In the genomic region with DNA sequence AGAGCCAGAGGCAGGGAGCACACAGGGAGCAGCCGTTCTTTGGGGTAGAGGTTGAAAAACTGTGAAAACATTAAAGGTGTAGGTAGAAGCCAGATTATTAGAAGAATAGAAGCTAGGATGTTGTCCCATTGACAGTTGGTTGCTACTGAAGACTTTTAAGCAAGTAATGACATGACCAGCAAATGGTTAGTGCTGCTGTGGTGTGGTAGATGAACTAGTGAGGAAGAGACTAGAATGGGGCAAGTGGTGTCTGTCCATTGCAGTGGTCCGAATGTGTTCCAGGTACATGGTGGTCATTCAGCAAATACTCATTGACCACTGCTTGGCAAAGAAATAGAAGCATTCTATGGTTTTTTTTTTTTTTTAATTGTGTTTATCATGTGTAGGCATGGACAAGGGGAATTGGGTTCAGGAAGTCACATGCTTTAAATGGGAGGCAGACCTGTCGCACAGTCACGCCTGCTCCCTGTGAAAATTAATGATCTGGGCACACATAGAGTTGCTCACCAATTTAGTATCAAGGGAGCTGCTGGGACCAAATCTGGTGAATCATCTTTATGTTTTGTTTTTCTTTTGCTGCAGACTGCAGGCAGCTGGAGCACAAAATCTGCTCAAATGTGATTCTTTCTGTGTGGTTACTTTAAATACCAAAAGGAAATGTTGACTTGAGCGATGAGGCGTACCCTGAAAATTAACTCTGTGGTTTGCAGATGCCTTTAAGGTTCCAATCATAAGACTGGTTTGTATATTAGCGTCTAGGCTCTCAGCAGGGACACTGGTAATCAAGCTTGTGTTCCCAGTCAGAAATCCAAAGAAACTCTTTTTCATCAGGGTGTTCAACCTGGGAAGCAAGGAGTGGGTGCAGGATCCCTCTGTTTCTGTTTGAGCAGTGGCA, we compare ENCODE assay signal across 8 cellular contexts. TPM values are rescaled to one million over a fixed set of nuclear protein-coding genes. Genes with fewer than 3 reads are reported as not detected.
A peak's percentile ranks its signal among the peaks of the same experiment; 100 is the strongest.
DNase-seq lines count a peak whose midpoint lies in the region; ATAC-seq and TF ChIP-seq lines count a peak whose summit lies in the region.

No MANE protein-coding gene starts in this region.

- peak overlapping the region; percentile 69 for H3K4me3 Mint-ChIP-seq in activated CD8-positive, alpha-beta T cell treated with anti-CD3 and anti-CD28 coated beads, Interleukin-2, amount 10 ng/mL, durations not matched to agents 7 days and 5 days

- peak in 1 of 4 donors; percentile 37 for TF ChIP-seq POLR2A in esophagus squamous epithelium (IDR thresholded peaks at IDR 0.05)

- no peak for DNase-seq in left ventricle myocardium inferior
- DNase-seq in Right ventricle myocardium inferior (ENCODE audit: missing footprints) = no peak
- peak; percentile 67 for DNase-seq in activated CD8-positive, alpha-beta T cell treated with anti-CD3 and anti-CD28 coated beads, Interleukin-2, amount 10 ng/mL, durations not matched to agents 7 days and 5 days
- DNase-seq in esophagus squamous epithelium (lab: John Stamatoyannopoulos, UW) = no peak
- no peak for DNase-seq in NCI-H2171 (lab: John Stamatoyannopoulos, UW)
- no peak for DNase-seq in H7

- H3K4me3 ChIP-seq in left ventricle myocardium inferior = peak overlapping the region; percentile 13
- H3K4me3 ChIP-seq in esophagus squamous epithelium = peak overlapping the region in 2 of 4 donors; percentile 1 to 25
- peak overlapping the region; percentile 33 for H3K4me3 ChIP-seq in skeletal muscle satellite cell (ENCODE audit: low read length)
- no peak overlapping the region for H3K4me3 ChIP-seq in H7 (ENCODE audit: insufficient read depth, low read depth, low read length)

- CTCF ChIA-PET in activated CD8-positive, alpha-beta T cell treated with anti-CD3 and anti-CD28 coated beads, Interleukin-2, amount 10 ng/mL, durations not matched to agents 7 days and 5 days (lab: Charles Lee) = interaction anchor here (0.5 to 3.9 kb wide), 16 partner anchors 11 to 944 kb away, joined by 3 to 31 read pairs (median 4); no protein-coding TSS in a partner anchor

- 34 to 35% methylated on average over 7 of the region's 7 CpGs for WGBS in esophagus squamous epithelium, 2 donors

- no peaks in the 10 kb centered on the region for H3K27me3 Mint-ChIP-seq in activated CD8-positive, alpha-beta T cell treated with anti-CD3 and anti-CD28 coated beads, Interleukin-2, amount 10 ng/mL, durations not matched to agents 7 days and 5 days (ENCODE audit: low read depth)

- ATAC-seq in Right ventricle myocardium inferior (no peak), HG03460 (IDR thresholded peaks at IDR 0.05; ENCODE audit: unreplicated experiment) (peak; percentile 69)
- ATAC-seq in activated CD8-positive, alpha-beta T cell treated with anti-CD3 and anti-CD28 coated beads, Interleukin-2, amount 10 ng/mL, durations not matched to agents 7 days and 5 days = peak; percentile 48

- H3K9me3 Mint-ChIP-seq in activated CD8-positive, alpha-beta T cell treated with anti-CD3 and anti-CD28 coated beads, Interleukin-2, amount 10 ng/mL, durations not matched to agents 7 days and 5 days (ENCODE audit: insufficient read depth) = peaks cover 1% of the 10 kb centered on the region

- H3K27ac ChIP-seq in left ventricle myocardium inferior (replicated peaks) (peak overlapping the region; percentile 97), esophagus squamous epithelium (peak overlapping the region; percentile 46 to 72 (median 50))

- H3K27me3 ChIP-seq in left ventricle myocardium inferior (ENCODE audit: low read depth) (no peaks in the 10 kb centered on the region), esophagus squamous epithelium (no peaks in the 10 kb centered on the region), skeletal muscle satellite cell (ENCODE audit: control insufficient read depth, insufficient read depth, low read length) (no peaks in the 10 kb centered on the region), H7 (ENCODE audit: control insufficient read depth, insufficient read depth, low read length) (no peaks in the 10 kb centered on the region)

- intact Hi-C loops in left ventricle myocardium inferior (cut with micrococcal nuclease) = no loop called here
- intact Hi-C loops in Right ventricle myocardium inferior (cut with DNase I) = loop anchor here (10.0 kb wide), 1 partner anchor 207 kb away; the partner anchor contains the start of genes PRR11 and SKA2
- intact Hi-C loops in esophagus squamous epithelium (cut with DNase I) = no loop called here

- H3K9ac ChIP-seq in skeletal muscle satellite cell (ENCODE audit: low read depth, low read length) = peak overlapping the region; percentile 3

- H3K4me1 Mint-ChIP-seq in activated CD8-positive, alpha-beta T cell treated with anti-CD3 and anti-CD28 coated beads, Interleukin-2, amount 10 ng/mL, durations not matched to agents 7 days and 5 days (ENCODE audit: low read depth) = peaks cover 88% of the 10 kb centered on the region

- H3K36me3 ChIP-seq in left ventricle myocardium inferior (peaks cover 6% of the 10 kb centered on the region), esophagus squamous epithelium (no peaks in the 10 kb centered on the region), skeletal muscle satellite cell (ENCODE audit: insufficient read depth, low read length) (no peaks in the 10 kb centered on the region), H7 (replicated peaks; ENCODE audit: control insufficient read depth, insufficient read depth, low read length) (no peaks in the 10 kb centered on the region)

- peak overlapping the region; percentile 71 for H3K4me2 ChIP-seq in skeletal muscle satellite cell (ENCODE audit: low read length)

- TF ChIP-seq CTCF in left ventricle myocardium inferior (IDR thresholded peaks at IDR 0.05; ENCODE audit: borderline replicate concordance) (no peak), esophagus squamous epithelium (IDR thresholded peaks at IDR 0.05) (no peak)

- peaks cover 99% of the 10 kb centered on the region for H3K4me1 ChIP-seq in left ventricle myocardium inferior
- peaks cover 28 to 94% (median 62%) of the 10 kb centered on the region in 3 donors for H3K4me1 ChIP-seq in esophagus squamous epithelium
- H3K4me1 ChIP-seq in skeletal muscle satellite cell (ENCODE audit: control insufficient read depth, insufficient read depth, low read length) = peaks cover 48% of the 10 kb centered on the region

- H3K9me3 ChIP-seq in left ventricle myocardium inferior (replicated peaks) (no peaks in the 10 kb centered on the region), esophagus squamous epithelium (no peaks in the 10 kb centered on the region), skeletal muscle satellite cell (replicated peaks; ENCODE audit: low read length) (no peaks in the 10 kb centered on the region)

- H3K36me3 Mint-ChIP-seq in activated CD8-positive, alpha-beta T cell treated with anti-CD3 and anti-CD28 coated beads, Interleukin-2, amount 10 ng/mL, durations not matched to agents 7 days and 5 days (ENCODE audit: low read depth) = peaks cover 26% of the 10 kb centered on the region

- peak overlapping the region; percentile 89 for H3K27ac Mint-ChIP-seq in activated CD8-positive, alpha-beta T cell treated with anti-CD3 and anti-CD28 coated beads, Interleukin-2, amount 10 ng/mL, durations not matched to agents 7 days and 5 days

- POLR2A ChIA-PET in activated CD8-positive, alpha-beta T cell treated with anti-CD3 and anti-CD28 coated beads, Interleukin-2, amount 10 ng/mL, durations not matched to agents 7 days and 5 days (lab: Charles Lee) = interaction anchor here (0.6 to 1.6 kb wide), 4 partner anchors 29 to 107 kb away, joined by 3 to 9 read pairs (median 7); no protein-coding TSS in a partner anchor

RNA-seq across cellular contexts. Expression of gene YPEL2, which starts 30.7 kb away (rescaled TPM):
- total RNA-seq in left ventricle myocardium inferior = 36.3 TPM
- 32.7 TPM for total RNA-seq in Right ventricle myocardium inferior
- total RNA-seq in activated CD8-positive, alpha-beta T cell treated with anti-CD3 and anti-CD28 coated beads, Interleukin-2, amount 10 ng/mL, durations not matched to agents 7 days and 5 days = 1 to 10 TPM; 9.0 to 10.0 TPM
- total RNA-seq in esophagus squamous epithelium = 10 to 100 TPM in 2 of 4 donors, 1 to 10 TPM in 2; 5.5 to 18.3 (median 11.2) TPM
- total RNA-seq in skeletal muscle satellite cell (2012; rRNA removed) = 8.7 and 9.4 TPM in 2 replicates
- 0.63 and 2.4 TPM in 2 replicates for total RNA-seq in H7 (2014; rRNA removed; shearing (Covaris generic))
